10 cellular contexts compared by ENCODE assay signal in genomic region chr1:78006491-78006890, GRCh38.
DNase-seq lines count a peak whose midpoint lies in the region; ATAC-seq and TF ChIP-seq lines count a peak whose summit lies in the region.
"Had no signal": no experiment of that assay in that cellular context is flagged by ENCODE, and none has a peak within 500 bp of the region (broad histone marks: within the 10 kb centered on the region; RNA-seq: fewer than 3 reads in every experiment).

No MANE protein-coding gene starts in this region.

- H3K36me3 ChIP-seq in KOPT-K1 (ENCODE audit: insufficient read depth, low read length): no peaks in the 10 kb centered on the region

- peak overlapping the region; percentile 68 for H3K4me3 ChIP-seq in AG10803 (ENCODE audit: low read length)
- H3K4me3 ChIP-seq in coronary artery: peak overlapping the region; percentile 74

- H3K27me3 Mint-ChIP-seq in nephron (ENCODE audit: low read depth): no peaks in the 10 kb centered on the region
- H3K27me3 Mint-ChIP-seq: progenitor cell of endocrine pancreas had no signal

- no peaks in the 10 kb centered on the region for H3K9me3 ChIP-seq in KOPT-K1 (ENCODE audit: insufficient read depth, low read length, poor library complexity, severe bottlenecking)

- peak overlapping the region; percentile 85 for H3K27ac ChIP-seq in KOPT-K1 (ENCODE audit: low read depth, low read length, poor library complexity, severe bottlenecking)
- peak overlapping the region; percentile 84 to 88 for H3K27ac ChIP-seq in coronary artery

- H3K36me3 Mint-ChIP-seq in nephron (ENCODE audit: low read depth): no peaks in the 10 kb centered on the region

- no peak for ATAC-seq in GM18519 (IDR thresholded peaks at IDR 0.05; ENCODE audit: low FRiP score, unreplicated experiment)

- H3K4me1 Mint-ChIP-seq in nephron: peaks cover 55% of the 10 kb centered on the region

- H3K27ac Mint-ChIP-seq in nephron: peak overlapping the region in 2 of 3 experiments; percentile 91 to 98
- H3K27ac Mint-ChIP-seq: progenitor cell of endocrine pancreas had no signal

- DNase-seq in AG10803 (ENCODE audit: low read depth): no peak
- DNase-seq in coronary artery (ENCODE audit: low spot score): no peak
- no peak for DNase-seq in NCI-H82 treated with DMSO at 0.1 percent for 48 hours (lab: John Stamatoyannopoulos, UW; ENCODE audit: unreplicated experiment)
- no peak for DNase-seq in DMS114 treated with DMSO at 0.1 percent for 48 hours (lab: John Stamatoyannopoulos, UW; ENCODE audit: unreplicated experiment)
- DNase-seq in HK-2 (ENCODE audit: unreplicated experiment): no peak
- DNase-seq: activated naive CD4-positive, alpha-beta T cell treated with Interleukin-2 at 50 U/mL for 16 hours had no signal

- TF ChIP-seq CTCF in AG10803 (conservative IDR thresholded peaks at IDR 0.05; ENCODE audit: low read length) (no peak), coronary artery (IDR thresholded peaks at IDR 0.05) (no peak), nephron (IDR thresholded peaks at IDR 0.05; ENCODE audit: unreplicated experiment in 3 of 3) (no peak)

- no peaks in the 10 kb centered on the region for H3K9me3 Mint-ChIP-seq in nephron

- peak overlapping the region; percentile 86 to 94 (median 88) for H3K4me3 Mint-ChIP-seq in nephron
